ENCODE assay signal across 22 cellular contexts in genomic region chr16:56233795-56234566, GRCh38. TPM values are rescaled to one million over a fixed set of nuclear protein-coding genes. Genes with fewer than 3 reads are reported as not detected.
"Had no signal": no experiment of that assay in that cellular context is flagged by ENCODE, and none has a peak within 500 bp of the region (broad histone marks: within the 10 kb centered on the region; RNA-seq: fewer than 3 reads in every experiment).

No MANE protein-coding gene starts in this region.

- H3K36me3 ChIP-seq: thyroid gland had no signal

- H3K9me3 Mint-ChIP-seq: activated B cell treated with CpG ODN at 0.5 μM for 24 hours; activated CD4-positive, alpha-beta memory T cell treated with anti-CD3 and anti-CD28 coated beads for 36 hours; activated naive CD8-positive, alpha-beta T cell treated with anti-CD3 and anti-CD28 coated beads for 36 hours; dendritic cell treated with granulocyte-macrophage colony-stimulating factor and Interleukin-4, amounts not matched to agents 40 ng/mL and 50 ng/mL, for 4 days; immature natural killer cell had no signal

- H3K4me3 ChIP-seq: sigmoid colon, smooth muscle cell, thyroid gland had no signal

- H3K36me3 Mint-ChIP-seq: activated CD4-positive, alpha-beta memory T cell treated with anti-CD3 and anti-CD28 coated beads for 36 hours; activated naive CD8-positive, alpha-beta T cell treated with anti-CD3 and anti-CD28 coated beads for 36 hours; immature natural killer cell had no signal

- H3K27ac Mint-ChIP-seq: activated B cell treated with CpG ODN at 0.5 μM for 24 hours; activated CD4-positive, alpha-beta memory T cell treated with anti-CD3 and anti-CD28 coated beads for 36 hours; activated CD4-positive, alpha-beta T cell treated with anti-CD3 and anti-CD28 coated beads for 36 hours; activated naive CD8-positive, alpha-beta T cell treated with anti-CD3 and anti-CD28 coated beads for 36 hours; dendritic cell treated with granulocyte-macrophage colony-stimulating factor and Interleukin-4, amounts not matched to agents 40 ng/mL and 50 ng/mL, for 4 days; immature natural killer cell; T-helper 17 cell had no signal

- H3K4me1 Mint-ChIP-seq: activated B cell treated with CpG ODN at 0.5 μM for 24 hours; activated CD4-positive, alpha-beta T cell treated with anti-CD3 and anti-CD28 coated beads for 36 hours; activated naive CD8-positive, alpha-beta T cell treated with anti-CD3 and anti-CD28 coated beads for 36 hours; immature natural killer cell had no signal

- H3K4me3 Mint-ChIP-seq: activated B cell treated with CpG ODN at 0.5 μM for 24 hours; activated CD4-positive, alpha-beta memory T cell treated with anti-CD3 and anti-CD28 coated beads for 36 hours; activated CD4-positive, alpha-beta T cell treated with anti-CD3 and anti-CD28 coated beads for 36 hours; activated naive CD8-positive, alpha-beta T cell treated with anti-CD3 and anti-CD28 coated beads for 36 hours; dendritic cell treated with granulocyte-macrophage colony-stimulating factor and Interleukin-4, amounts not matched to agents 40 ng/mL and 50 ng/mL, for 4 days; immature natural killer cell; T-helper 17 cell had no signal

- H3K27me3 ChIP-seq: sigmoid colon, thyroid gland had no signal

- H3K9me3 ChIP-seq: sigmoid colon, thyroid gland had no signal

- H3K4me1 ChIP-seq: foreskin keratinocyte had no signal

- H3K4me2 ChIP-seq: smooth muscle cell had no signal

- DNase-seq: activated B cell treated with CpG ODN at 0.5 μM for 24 hours; activated CD4-positive, alpha-beta memory T cell treated with anti-CD3 and anti-CD28 coated beads for 36 hours; activated CD4-positive, alpha-beta T cell treated with anti-CD3 and anti-CD28 coated beads for 36 hours; activated naive CD4-positive, alpha-beta T cell treated with Interleukin-2 at 50 U/mL for 16 hours; activated naive CD8-positive, alpha-beta T cell treated with anti-CD3 and anti-CD28 coated beads for 36 hours; activated T-cell treated with anti-CD3 and anti-CD28 coated beads, Interleukin-2, amount 50 U/mL, for 48 hours; amniotic stem cell; effector CD8-positive, alpha-beta T cell; foreskin keratinocyte; immature natural killer cell; mesenchymal stem cell; occipital lobe; sigmoid colon; stimulated activated CD4-positive, alpha-beta T cell treated with anti-CD3 and anti-CD28 coated beads, Interleukin-2, amount 100 ng/mL, for 48 hours; stimulated activated CD8-positive, alpha-beta memory T cell treated with anti-CD3 and anti-CD28 coated beads, Interleukin-4, amount 100 ng/mL, for 48 hours; stimulated activated naive CD4-positive, alpha-beta T cell treated with Interleukin-2 at 50 U/mL for 16 hours; T-helper 17 cell; thyroid gland had no signal

- H3K27me3 Mint-ChIP-seq: activated CD4-positive, alpha-beta memory T cell treated with anti-CD3 and anti-CD28 coated beads for 36 hours; activated CD4-positive, alpha-beta T cell treated with anti-CD3 and anti-CD28 coated beads for 36 hours; activated naive CD8-positive, alpha-beta T cell treated with anti-CD3 and anti-CD28 coated beads for 36 hours; dendritic cell treated with granulocyte-macrophage colony-stimulating factor and Interleukin-4, amounts not matched to agents 40 ng/mL and 50 ng/mL, for 4 days; T-helper 17 cell had no signal

- H3K27ac ChIP-seq: foreskin keratinocyte, thyroid gland had no signal

- ATAC-seq: activated CD4-positive, alpha-beta T cell treated with anti-CD3 and anti-CD28 coated beads for 36 hours; foreskin keratinocyte; T-helper 17 cell had no signal

RNA-seq across cellular contexts. Expression of gene GNAO1, which starts 42.7 kb away (rescaled TPM):
- total RNA-seq: bronchial epithelial cell, glomerular endothelial cell had no signal
